Comparison of ENCODE assay signal across 12 cellular contexts in genomic region chr4:41814565-41814964, GRCh38.
DNase-seq lines count a peak whose midpoint lies in the region; ATAC-seq, FAIRE-seq and TF ChIP-seq lines count a peak whose summit lies in the region.
"Had no signal": no experiment of that assay in that cellular context is flagged by ENCODE, and none has a peak within 500 bp of the region (broad histone marks: within the 10 kb centered on the region; RNA-seq: fewer than 3 reads in every experiment).

No MANE protein-coding gene starts in this region.

- DNase-seq in A549 (ENCODE audit: low read depth in 1 of 2, low spot score in 1 of 2) (peak in 1 of 2 experiments; percentile 31), HFFc6 (peak; percentile 4), cerebellar cortex (ENCODE audit: low spot score) (peak; percentile 7), kidney epithelial cell (ENCODE audit: low read depth) (peak; percentile 4), GM20000 (ENCODE audit: low spot score) (no peak)
- no peak for DNase-seq in activated CD4-positive, alpha-beta T cell treated with anti-CD3 and anti-CD28 coated beads for 1 hour
- DNase-seq in stimulated activated CD4-positive, alpha-beta T cell treated with anti-CD3 and anti-CD28 coated beads, Interleukin-1b, Interleukin-23, amount 100 ng/mL, for 48 hours = no peak
- DNase-seq: activated CD4-positive, alpha-beta T cell treated with anti-CD3 and anti-CD28 coated beads for 48 hours; NCI-H1694; Peyer's patch had no signal

- H3K27me3 ChIP-seq in kidney epithelial cell (ENCODE audit: control insufficient read depth, insufficient read depth, low read length) = peaks cover 10% of the 10 kb centered on the region
- H3K27me3 ChIP-seq: Peyer's patch had no signal

- H3K9me3 Mint-ChIP-seq in HFFc6 = no peaks in the 10 kb centered on the region

- no peaks in the 10 kb centered on the region for H3K4me1 ChIP-seq in A549
- H3K4me1 ChIP-seq: Peyer's patch had no signal

- TF ChIP-seq CTCF in A549 (IDR thresholded peaks at IDR 0.05) (peak; percentile 22; the same call in 2 of the 3 replicates), HFFc6 (IDR thresholded peaks at IDR 0.05) (peak; percentile 66), kidney epithelial cell (IDR thresholded peaks at IDR 0.05; ENCODE audit: insufficient read depth, low read length, poor library complexity, severe bottlenecking) (peak; percentile 69), GM20000 (IDR thresholded peaks at IDR 0.05; ENCODE audit: extremely low read depth, missing control alignments) (no peak)

- 24% methylated on average over 10 of the region's 10 CpGs for whole genome bisulfite sequencing in A549 (ENCODE audit: missing lambda C conversion rate)

- peaks cover 4% of the 10 kb centered on the region; the same call in 1 of the 2 replicates for H3K4me1 Mint-ChIP-seq in HFFc6 (ENCODE audit: low read depth)
- H3K4me1 Mint-ChIP-seq: CD14-positive monocyte had no signal

- no peaks in the 10 kb centered on the region for H3K36me3 Mint-ChIP-seq in HFFc6 (ENCODE audit: low read depth)
- H3K36me3 Mint-ChIP-seq: CD14-positive monocyte had no signal

- ATAC-seq in A549 (peak; percentile 73 to 77), HG03432 (IDR thresholded peaks at IDR 0.05; ENCODE audit: unreplicated experiment) (no peak)

- peak overlapping the region; percentile 37; the same call in 2 of the 3 replicates for H3K4me2 ChIP-seq in A549

- no peak overlapping the region for H3K27ac ChIP-seq in A549
- H3K27ac ChIP-seq: Peyer's patch had no signal

- CTCF ChIA-PET in A549 (lab: Yijun Ruan, JAX) = interaction anchor here (1.0 to 1.8 kb wide), 7 partner anchors 9 to 534 kb away, joined by 3 to 10 read pairs (median 5); no protein-coding TSS in a partner anchor

- no peaks in the 10 kb centered on the region for H3K36me3 ChIP-seq in kidney epithelial cell (ENCODE audit: control insufficient read depth, insufficient read depth, low read length)
- H3K36me3 ChIP-seq: Peyer's patch had no signal

- no peaks in the 10 kb centered on the region for H3K9me3 ChIP-seq in A549
- H3K9me3 ChIP-seq: Peyer's patch had no signal

- no peak for TF ChIP-seq POLR2A in A549 (IDR thresholded peaks at IDR 0.05; ENCODE audit: low read length)

- H3K4me3 ChIP-seq in A549 (no peak overlapping the region), kidney epithelial cell (ENCODE audit: low read depth, low read length) (no peak overlapping the region)
- H3K4me3 ChIP-seq: Peyer's patch had no signal

- H3K27ac Mint-ChIP-seq in HFFc6 = no peak overlapping the region
- H3K27ac Mint-ChIP-seq: CD14-positive monocyte had no signal

- TF ChIP-seq RAD21 in A549 (conservative IDR thresholded peaks at IDR 0.05 in 1 of 2, IDR thresholded peaks at IDR 0.05 in 1 of 2) = no peak; a peak in 2 of 5 replicates

- peak overlapping the region; percentile 30; the same call in 1 of the 2 replicates for H3K4me3 Mint-ChIP-seq in HFFc6
- H3K4me3 Mint-ChIP-seq: CD14-positive monocyte had no signal

- TF ChIP-seq EP300 in A549 (IDR thresholded peaks at IDR 0.05) = no peak

- peaks cover 20% of the 10 kb centered on the region for H3K27me3 Mint-ChIP-seq in HFFc6 (ENCODE audit: insufficient read depth)

- FAIRE-seq in A549 (lab: Jason Lieb, UNC) = no peak

- POLR2A ChIA-PET in A549 (lab: Yijun Ruan, JAX) = no interaction called here

TF ChIP-seq in A549, 52 proteins besides CTCF, POLR2A, EP300 and RAD21:
- TF ChIP-seq NPAS2 (CRISPR knock-in tag; IDR thresholded peaks at IDR 0.05; ENCODE audit: borderline replicate concordance) = no peak
- peak; percentile 34; the same call in 1 of the 3 replicates for TF ChIP-seq SMC3 (IDR thresholded peaks at IDR 0.05)

Comparison
In these comparisons a context has a peak if more than half of its experiments do, and no peak if none do; other contexts are left out.
1. DNase-seq: peak in HFFc6 (single experiment), cerebellar cortex (single experiment) and kidney epithelial cell (single experiment); none in GM20000 (single experiment), activated CD4-positive, alpha-beta T cell treated with anti-CD3 and anti-CD28 coated beads for 1 hour (single experiment) and stimulated activated CD4-positive, alpha-beta T cell treated with anti-CD3 and anti-CD28 coated beads, Interleukin-1b, Interleukin-23, amount 100 ng/mL, for 48 hours (single experiment).